1 cellular context compared by ENCODE assay signal in the genomic region with DNA sequence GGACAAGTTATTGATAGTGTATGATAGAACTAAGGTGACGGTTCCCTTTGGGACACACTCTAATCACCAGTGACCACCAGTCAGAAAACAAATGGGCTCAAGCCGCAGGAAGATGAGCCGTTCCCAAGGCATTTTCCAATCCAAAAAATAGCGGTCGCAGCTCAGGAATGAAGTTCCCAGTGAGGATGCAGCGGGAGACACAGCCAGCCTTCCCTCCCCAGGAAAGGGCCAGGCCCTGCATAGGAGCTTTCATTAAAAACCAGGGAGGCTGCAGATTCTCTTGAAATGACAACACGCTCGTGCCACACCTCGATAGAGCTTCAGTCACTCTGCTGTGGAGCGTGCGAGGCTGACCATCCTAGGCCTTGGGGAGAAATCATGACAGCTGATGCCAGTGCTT.
TF ChIP-seq lines count a peak whose summit lies in the region.

No MANE protein-coding gene starts in this region.

TF ChIP-seq in WTC11, 78 proteins besides CTCF, POLR2A, EP300 and RAD21 (continued from another document):
- TF ChIP-seq, protein P1, sequence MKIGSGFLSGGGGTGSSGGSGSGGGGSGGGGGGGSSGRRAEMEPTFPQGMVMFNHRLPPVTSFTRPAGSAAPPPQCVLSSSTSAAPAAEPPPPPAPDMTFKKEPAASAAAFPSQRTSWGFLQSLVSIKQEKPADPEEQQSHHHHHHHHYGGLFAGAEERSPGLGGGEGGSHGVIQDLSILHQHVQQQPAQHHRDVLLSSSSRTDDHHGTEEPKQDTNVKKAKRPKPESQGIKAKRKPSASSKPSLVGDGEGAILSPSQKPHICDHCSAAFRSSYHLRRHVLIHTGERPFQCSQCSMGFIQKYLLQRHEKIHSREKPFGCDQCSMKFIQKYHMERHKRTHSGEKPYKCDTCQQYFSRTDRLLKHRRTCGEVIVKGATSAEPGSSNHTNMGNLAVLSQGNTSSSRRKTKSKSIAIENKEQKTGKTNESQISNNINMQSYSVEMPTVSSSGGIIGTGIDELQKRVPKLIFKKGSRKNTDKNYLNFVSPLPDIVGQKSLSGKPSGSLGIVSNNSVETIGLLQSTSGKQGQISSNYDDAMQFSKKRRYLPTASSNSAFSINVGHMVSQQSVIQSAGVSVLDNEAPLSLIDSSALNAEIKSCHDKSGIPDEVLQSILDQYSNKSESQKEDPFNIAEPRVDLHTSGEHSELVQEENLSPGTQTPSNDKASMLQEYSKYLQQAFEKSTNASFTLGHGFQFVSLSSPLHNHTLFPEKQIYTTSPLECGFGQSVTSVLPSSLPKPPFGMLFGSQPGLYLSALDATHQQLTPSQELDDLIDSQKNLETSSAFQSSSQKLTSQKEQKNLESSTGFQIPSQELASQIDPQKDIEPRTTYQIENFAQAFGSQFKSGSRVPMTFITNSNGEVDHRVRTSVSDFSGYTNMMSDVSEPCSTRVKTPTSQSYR (CRISPR knock-in tag; IDR thresholded peaks at IDR 0.05) = no peak
- TF ChIP-seq ATF2 (CRISPR knock-in tag; IDR thresholded peaks at IDR 0.05; ENCODE audit: borderline replicate concordance, low read depth) = no peak
- no peak for TF ChIP-seq MLX (CRISPR knock-in tag; IDR thresholded peaks at IDR 0.05)
- TF ChIP-seq ATF1 (CRISPR knock-in tag; IDR thresholded peaks at IDR 0.05) = no peak
- no peak for TF ChIP-seq OVOL2 (CRISPR knock-in tag; IDR thresholded peaks at IDR 0.05; ENCODE audit: borderline replicate concordance)
- TF ChIP-seq, protein P2, sequence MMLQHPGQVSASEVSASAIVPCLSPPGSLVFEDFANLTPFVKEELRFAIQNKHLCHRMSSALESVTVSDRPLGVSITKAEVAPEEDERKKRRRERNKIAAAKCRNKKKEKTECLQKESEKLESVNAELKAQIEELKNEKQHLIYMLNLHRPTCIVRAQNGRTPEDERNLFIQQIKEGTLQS (CRISPR knock-in tag; conservative IDR thresholded peaks at IDR 0.05) = no peak
